In genomic region chr9:129435996-129436676, GRCh38 we compare ENCODE assay signal across 13 cellular contexts.
DNase-seq lines count a peak whose midpoint lies in the region; ATAC-seq and TF ChIP-seq lines count a peak whose summit lies in the region.
"Had no signal": no experiment of that assay in that cellular context is flagged by ENCODE, and none has a peak within 500 bp of the region (broad histone marks: within the 10 kb centered on the region; RNA-seq: fewer than 3 reads in every experiment).

No MANE protein-coding gene starts in this region.

- H3K4me1 Mint-ChIP-seq in naive thymus-derived CD8-positive, alpha-beta T cell: peaks cover 12 to 36% (median 29%) of the 10 kb centered on the region in 4 donors

- H3K4me1 ChIP-seq in left ventricle myocardium inferior (peaks cover 33% of the 10 kb centered on the region), testis (peaks cover 36% of the 10 kb centered on the region)
- H3K4me1 ChIP-seq: foreskin keratinocyte had no signal

- H3K27ac Mint-ChIP-seq in naive thymus-derived CD8-positive, alpha-beta T cell: peak overlapping the region in 2 of 10 donors; percentile 61 to 84
- H3K27ac Mint-ChIP-seq: activated T-helper 2 cell treated with anti-CD3 and anti-CD28 coated beads, Interferon-gamma antibody, Interleukin-2, Interleukin-4, amounts not matched to agents 10 μg/mL and 5 μg/mL and 100 μg/mL, durations not matched to agents 14 hours and 24 hours and 36 hours; T-helper 2 cell treated with Interferon-gamma antibody and Interleukin-4, amounts not matched to agents 5 μg/mL and 100 μg/mL, for 36 hours had no signal

- H3K36me3 ChIP-seq in left ventricle myocardium inferior: no peaks in the 10 kb centered on the region
- H3K36me3 ChIP-seq in testis (ENCODE audit: low read depth, missing control alignments): no peaks in the 10 kb centered on the region
- H3K36me3 ChIP-seq: MG63 had no signal

- H3K27me3 ChIP-seq in left ventricle myocardium inferior (ENCODE audit: low read depth): peaks cover 19% of the 10 kb centered on the region
- H3K27me3 ChIP-seq in testis: no peaks in the 10 kb centered on the region
- H3K27me3 ChIP-seq: MG63 had no signal

- 44 to 47% methylated on average over 18 to 27 of the region's 27 CpGs for WGBS in testis, 2 donors

- TF ChIP-seq CTCF in left ventricle myocardium inferior (IDR thresholded peaks at IDR 0.05; ENCODE audit: borderline replicate concordance) (no peak), coronary artery (IDR thresholded peaks at IDR 0.05) (no peak), testis (IDR thresholded peaks at IDR 0.05) (no peak)

- POLR2A ChIA-PET in naive thymus-derived CD8-positive, alpha-beta T cell (lab: Charles Lee): interaction anchor here (0.9 to 3.5 kb wide), 6 partner anchors 10 to 296 kb away, joined by 3 to 26 read pairs (median 4); no protein-coding TSS in a partner anchor

- DNase-seq in left ventricle myocardium inferior: no peak
- no peak for DNase-seq in Right ventricle myocardium superior
- DNase-seq in coronary artery (ENCODE audit: low spot score): no peak
- no peak for DNase-seq in naive thymus-derived CD8-positive, alpha-beta T cell
- no peak for DNase-seq in testis
- DNase-seq in NCI-H345 (lab: John Stamatoyannopoulos, UW): no peak
- no peak for DNase-seq in dermis blood vessel endothelial cell
- DNase-seq: foreskin keratinocyte had no signal

- intact Hi-C loops in left ventricle myocardium inferior (cut with micrococcal nuclease) (no loop called here), Right ventricle myocardium superior (cut with DNase I) (no loop called here), testis (cut with DNase I; ENCODE audit: low total_unique reads) (no loop called here)

- no peaks in the 10 kb centered on the region for H3K36me3 Mint-ChIP-seq in naive thymus-derived CD8-positive, alpha-beta T cell

- ATAC-seq in Right ventricle myocardium superior (ENCODE audit: poor library complexity): no peak
- no peak for ATAC-seq in naive thymus-derived CD8-positive, alpha-beta T cell
- ATAC-seq in HG02884 (IDR thresholded peaks at IDR 0.05; ENCODE audit: unreplicated experiment): no peak

- peak overlapping the region in 9 of 10 donors; percentile 11 to 96 (median 86) for H3K4me3 Mint-ChIP-seq in naive thymus-derived CD8-positive, alpha-beta T cell

- peak overlapping the region; percentile 71 for H3K4me3 ChIP-seq in left ventricle myocardium inferior
- H3K4me3 ChIP-seq in coronary artery: peak overlapping the region; percentile 86
- no peak overlapping the region for H3K4me3 ChIP-seq in testis

- peaks cover 0 to 3% (median 0%) of the 10 kb centered on the region in 9 donors for H3K9me3 Mint-ChIP-seq in naive thymus-derived CD8-positive, alpha-beta T cell
- H3K9me3 Mint-ChIP-seq: activated T-helper 2 cell treated with anti-CD3 and anti-CD28 coated beads, Interferon-gamma antibody, Interleukin-2, Interleukin-4, amounts not matched to agents 10 μg/mL and 5 μg/mL and 100 μg/mL, durations not matched to agents 14 hours and 24 hours and 36 hours; effector memory CD8-positive, alpha-beta T cell; T-helper 2 cell treated with Interferon-gamma antibody and Interleukin-4, amounts not matched to agents 5 μg/mL and 100 μg/mL, for 36 hours had no signal

- H3K9me3 ChIP-seq in left ventricle myocardium inferior (replicated peaks): no peaks in the 10 kb centered on the region
- no peaks in the 10 kb centered on the region for H3K9me3 ChIP-seq in testis
- H3K9me3 ChIP-seq: MG63 had no signal

- H3K27ac ChIP-seq in left ventricle myocardium inferior (replicated peaks): no peak overlapping the region
- peak overlapping the region in 1 of 2 donors; percentile 85 for H3K27ac ChIP-seq in coronary artery
- H3K27ac ChIP-seq in testis: no peak overlapping the region
- H3K27ac ChIP-seq: foreskin keratinocyte had no signal

- peaks cover 8 to 43% (median 34%) of the 10 kb centered on the region in 5 donors for H3K27me3 Mint-ChIP-seq in naive thymus-derived CD8-positive, alpha-beta T cell

- TF ChIP-seq POLR2A in testis (IDR thresholded peaks at IDR 0.05): no peak

Comparison
In these comparisons a context has a peak if more than half of its experiments do, and no peak if none do; other contexts are left out.
1. H3K4me3 ChIP-seq: peak in left ventricle myocardium inferior (single experiment) and coronary artery (single experiment); none in testis (0 of 2).